Comparison of ENCODE assay signal across 8 cellular contexts in genomic region chr5:177493795-177494355, GRCh38. TPM values are rescaled to one million over a fixed set of nuclear protein-coding genes. Genes with fewer than 3 reads are reported as not detected.
DNase-seq lines count a peak whose midpoint lies in the region.
"Had no signal": no experiment of that assay in that cellular context is flagged by ENCODE, and none has a peak within 500 bp of the region (broad histone marks: within the 10 kb centered on the region; RNA-seq: fewer than 3 reads in every experiment).

No MANE protein-coding gene starts in this region.

- H3K4me3 Mint-ChIP-seq in activated CD4-positive, alpha-beta memory T cell treated with anti-CD3 and anti-CD28 coated beads, Interleukin-2, amount 10 ng/mL, durations not matched to agents 7 days and 5 days, result peak overlapping the region; percentile 32

- H3K9me3 Mint-ChIP-seq in activated CD4-positive, alpha-beta memory T cell treated with anti-CD3 and anti-CD28 coated beads, Interleukin-2, amount 10 ng/mL, durations not matched to agents 7 days and 5 days, result no peaks in the 10 kb centered on the region

- H3K4me1 ChIP-seq in mucosa of rectum (ENCODE audit: control insufficient read depth in 2 of 2, insufficient read depth in 2 of 2, low read length in 2 of 2), result peaks cover 25 to 35% of the 10 kb centered on the region in 2 donors

- POLR2A ChIA-PET in activated CD4-positive, alpha-beta memory T cell treated with anti-CD3 and anti-CD28 coated beads, Interleukin-2, amount 10 ng/mL, durations not matched to agents 7 days and 5 days (lab: Charles Lee), result interaction anchor here (1.4 to 2.9 kb wide), 4 partner anchors 39 to 98 kb away, joined by 5 to 10 read pairs (median 6); partner anchors contain the start of genes GRK6 and TMED9

- peaks cover 0 to 2% of the 10 kb centered on the region in 2 donors for H3K36me3 ChIP-seq in mucosa of rectum (ENCODE audit: control insufficient read depth in 2 of 2, insufficient read depth in 2 of 2, low read length in 2 of 2)

- CTCF ChIA-PET in activated CD4-positive, alpha-beta memory T cell treated with anti-CD3 and anti-CD28 coated beads, Interleukin-2, amount 10 ng/mL, durations not matched to agents 7 days and 5 days (lab: Charles Lee), result interaction anchor here (0.9 to 3.5 kb wide), 8 partner anchors 16 to 142 kb away, joined by 3 to 22 read pairs (median 9); partner anchors contain the start of gene LMAN2

- no peaks in the 10 kb centered on the region for H3K9me3 ChIP-seq in mucosa of rectum (ENCODE audit: control insufficient read depth in 2 of 2, low read length in 2 of 2)

- H3K27ac ChIP-seq in mucosa of rectum (ENCODE audit: low read depth in 2 of 2, low read length in 2 of 2), result peak overlapping the region; percentile 66 to 87

- peak overlapping the region in 1 of 2 donors; percentile 5 for H3K4me3 ChIP-seq in mucosa of rectum (ENCODE audit: low read length in 2 of 2)

- H3K9ac ChIP-seq in mucosa of rectum (ENCODE audit: low read depth in 1 of 2, low read length in 2 of 2), result peak overlapping the region in 1 of 2 donors; percentile 14

- peak overlapping the region; percentile 82 for H3K27ac Mint-ChIP-seq in activated CD4-positive, alpha-beta memory T cell treated with anti-CD3 and anti-CD28 coated beads, Interleukin-2, amount 10 ng/mL, durations not matched to agents 7 days and 5 days

- H3K36me3 Mint-ChIP-seq in activated CD4-positive, alpha-beta memory T cell treated with anti-CD3 and anti-CD28 coated beads, Interleukin-2, amount 10 ng/mL, durations not matched to agents 7 days and 5 days (ENCODE audit: low read depth), result peaks cover 28% of the 10 kb centered on the region

- peaks cover 54% of the 10 kb centered on the region for H3K4me1 Mint-ChIP-seq in activated CD4-positive, alpha-beta memory T cell treated with anti-CD3 and anti-CD28 coated beads, Interleukin-2, amount 10 ng/mL, durations not matched to agents 7 days and 5 days

- DNase-seq in CD1c-positive myeloid dendritic cell (ENCODE audit: extremely low spot score) (peak; percentile 60), KG1 (lab: John Stamatoyannopoulos, UW) (no peak), HuH-7 (ENCODE audit: low spot score) (no peak), SW 1271 (lab: John Stamatoyannopoulos, UW) (no peak)
- DNase-seq in activated CD4-positive, alpha-beta memory T cell treated with anti-CD3 and anti-CD28 coated beads, Interleukin-2, amount 10 ng/mL, durations not matched to agents 7 days and 5 days, result no peak
- DNase-seq: activated CD8-positive, alpha-beta memory T cell treated with anti-CD3 and anti-CD28 coated beads for 24 hours; NCI-H2029 had no signal

- peaks cover 8 to 9% of the 10 kb centered on the region in 2 donors for H3K27me3 ChIP-seq in mucosa of rectum (ENCODE audit: control insufficient read depth in 2 of 2, insufficient read depth in 2 of 2, low read length in 2 of 2)

- peaks cover 9% of the 10 kb centered on the region for H3K27me3 Mint-ChIP-seq in activated CD4-positive, alpha-beta memory T cell treated with anti-CD3 and anti-CD28 coated beads, Interleukin-2, amount 10 ng/mL, durations not matched to agents 7 days and 5 days

RNA-seq across cellular contexts. Expression of gene PDLIM7, which starts 3.5 kb away (rescaled TPM):
- total RNA-seq in activated CD4-positive, alpha-beta memory T cell treated with anti-CD3 and anti-CD28 coated beads, Interleukin-2, amount 10 ng/mL, durations not matched to agents 7 days and 5 days, result 10 to 100 TPM; 55.1 to 56.6 TPM

RNA-seq across cellular contexts. Expression of gene DOK3, which starts 15.8 kb away (rescaled TPM):
- 1 to 10 TPM; 2.4 TPM for total RNA-seq in activated CD4-positive, alpha-beta memory T cell treated with anti-CD3 and anti-CD28 coated beads, Interleukin-2, amount 10 ng/mL, durations not matched to agents 7 days and 5 days

RNA-seq across cellular contexts. Expression of gene DBN1, which starts 20.4 kb away (rescaled TPM):
- 1 to 10 TPM; 4.9 to 5.0 TPM for total RNA-seq in activated CD4-positive, alpha-beta memory T cell treated with anti-CD3 and anti-CD28 coated beads, Interleukin-2, amount 10 ng/mL, durations not matched to agents 7 days and 5 days

RNA-seq across cellular contexts. Expression of gene DDX41, which starts 22.9 kb away (rescaled TPM):
- total RNA-seq in activated CD4-positive, alpha-beta memory T cell treated with anti-CD3 and anti-CD28 coated beads, Interleukin-2, amount 10 ng/mL, durations not matched to agents 7 days and 5 days, result 100 to 1,000 TPM; 105 to 107 TPM

RNA-seq across cellular contexts. Expression of gene PRR7, which starts 47.3 kb away (rescaled TPM):
- total RNA-seq in activated CD4-positive, alpha-beta memory T cell treated with anti-CD3 and anti-CD28 coated beads, Interleukin-2, amount 10 ng/mL, durations not matched to agents 7 days and 5 days, result 1 to 10 TPM; 4.9 to 5.8 TPM
